Comparison of ENCODE assay signal across 21 cellular contexts in genomic region chr13:35690546-35690945, GRCh38.
DNase-seq lines count a peak whose midpoint lies in the region; ATAC-seq and TF ChIP-seq lines count a peak whose summit lies in the region.
"Had no signal": no experiment of that assay in that cellular context is flagged by ENCODE, and none has a peak within 500 bp of the region (broad histone marks: within the 10 kb centered on the region; RNA-seq: fewer than 3 reads in every experiment).

No MANE protein-coding gene starts in this region.

- no peak overlapping the region for H3K27ac ChIP-seq in ACC112 (ENCODE audit: low read depth, low read length)
- H3K27ac ChIP-seq in RWPE2 (ENCODE audit: poor library complexity, severe bottlenecking): no peak overlapping the region
- no peak overlapping the region for H3K27ac ChIP-seq in right cardiac atrium (ENCODE audit: low read length)
- no peak overlapping the region for H3K27ac ChIP-seq in OCI-LY7 (ENCODE audit: low read depth, low read length, poor library complexity, severe bottlenecking)
- H3K27ac ChIP-seq: Peyer's patch, WERI-Rb-1 had no signal

- intact Hi-C loops in right cardiac atrium (cut with DNase I): no loop called here
- intact Hi-C loops in OCI-LY7 (cut with micrococcal nuclease; ENCODE audit: unreplicated experiment): no loop called here
- intact Hi-C loops in natural killer cell (cut with micrococcal nuclease): no loop called here

- DNase-seq in RWPE2 (ENCODE audit: low spot score) (no peak), epithelial cell of esophagus (ENCODE audit: low read depth) (peak; percentile 78), right cardiac atrium (no peak), OCI-LY7 (ENCODE audit: low spot score) (no peak), NCI-H2081 treated with DMSO at 0.1 percent for 48 hours (lab: John Stamatoyannopoulos, UW) (no peak), natural killer cell (no peak)
- DNase-seq: 8988T; activated gamma-delta T cell; dermis blood vessel endothelial cell; DMS153; NCI-H1048; NCI-H774; Peyer's patch; stimulated activated CD4-positive, alpha-beta T cell treated with anti-CD3 and anti-CD28 coated beads, Interleukin-12 subunit alpha, Interleukin-12 subunit beta, amount 100 ng/mL, for 4 hours; stimulated activated naive CD4-positive, alpha-beta T cell; T-cell; trophoblast cell; WERI-Rb-1 had no signal

- H3K36me3 ChIP-seq in ACC112 (ENCODE audit: insufficient read depth, low read length) (no peaks in the 10 kb centered on the region), RWPE2 (ENCODE audit: low read depth) (no peaks in the 10 kb centered on the region), OCI-LY7 (ENCODE audit: insufficient read depth, low read length) (no peaks in the 10 kb centered on the region)
- H3K36me3 ChIP-seq: Peyer's patch, WERI-Rb-1 had no signal

- POLR2A ChIA-PET in OCI-LY7 (lab: Charles Lee): interaction anchor here (0.6 to 0.7 kb wide), 2 partner anchors 511 to 939 kb away, joined by 3 to 8 read pairs; no protein-coding TSS in a partner anchor

- H3K9me2 ChIP-seq in OCI-LY7 (ENCODE audit: insufficient read depth, low read length): no peaks in the 10 kb centered on the region

- H2AFZ ChIP-seq in ACC112 (ENCODE audit: low read length, unreplicated experiment) (peak overlapping the region; percentile 11), OCI-LY7 (ENCODE audit: low read length) (no peak overlapping the region)

- peak overlapping the region; percentile 35; the same call in 1 of the 2 replicates for H3K4me3 ChIP-seq in ACC112 (ENCODE audit: low read depth, low read length)
- no peak overlapping the region for H3K4me3 ChIP-seq in RWPE2 (ENCODE audit: severe bottlenecking)
- H3K4me3 ChIP-seq in epithelial cell of esophagus (ENCODE audit: low read length): no peak overlapping the region
- H3K4me3 ChIP-seq in right cardiac atrium (ENCODE audit: low read length): no peak overlapping the region
- H3K4me3 ChIP-seq in OCI-LY7 (ENCODE audit: low read depth, low read length, poor library complexity, severe bottlenecking): no peak overlapping the region
- H3K4me3 ChIP-seq: Peyer's patch had no signal

- H3K27ac Mint-ChIP-seq in natural killer cell: no peak overlapping the region
- H3K27ac Mint-ChIP-seq: CD14-positive monocyte, T-cell had no signal

- no peaks in the 10 kb centered on the region for H3K9me3 Mint-ChIP-seq in natural killer cell

- no peaks in the 10 kb centered on the region for H3K4me1 Mint-ChIP-seq in natural killer cell
- H3K4me1 Mint-ChIP-seq: CD14-positive monocyte, T-cell had no signal

- no peaks in the 10 kb centered on the region for H3K79me2 ChIP-seq in ACC112 (ENCODE audit: control insufficient read depth, insufficient read depth, low read length, unreplicated experiment)
- H3K79me2 ChIP-seq in OCI-LY7 (ENCODE audit: insufficient read depth, low read depth, low read length): no peaks in the 10 kb centered on the region

- no peaks in the 10 kb centered on the region for H3K27me3 ChIP-seq in ACC112 (ENCODE audit: insufficient read depth, low read length)
- H3K27me3 ChIP-seq in RWPE2 (ENCODE audit: insufficient read depth, poor library complexity, severe bottlenecking): no peaks in the 10 kb centered on the region
- no peaks in the 10 kb centered on the region for H3K27me3 ChIP-seq in right cardiac atrium (ENCODE audit: control insufficient read depth, insufficient read depth)
- H3K27me3 ChIP-seq: Peyer's patch had no signal

- no peaks in the 10 kb centered on the region for H4K20me1 ChIP-seq in OCI-LY7 (ENCODE audit: insufficient read depth, low read length)

- peaks cover 0 to 6% of the 10 kb centered on the region in 2 donors for H3K27me3 Mint-ChIP-seq in natural killer cell (ENCODE audit: low read depth in 2 of 2)
- H3K27me3 Mint-ChIP-seq: T-cell had no signal

- no peak for TF ChIP-seq CTCF in RWPE2 (IDR thresholded peaks at IDR 0.05; ENCODE audit: poor library complexity, severe bottlenecking)
- no peak for TF ChIP-seq CTCF in epithelial cell of esophagus (IDR thresholded peaks at IDR 0.05; ENCODE audit: insufficient read depth, low read depth, low read length, missing control alignments)
- TF ChIP-seq CTCF in OCI-LY7 (conservative IDR thresholded peaks at IDR 0.05; ENCODE audit: low read length): no peak
- no peak for TF ChIP-seq CTCF in natural killer cell (IDR thresholded peaks at IDR 0.05)

- CTCF ChIA-PET in OCI-LY7 (lab: Charles Lee; ENCODE audit: unreplicated experiment): interaction anchor here (0.6 kb wide), 1 partner anchor 24 kb away, joined by 4 read pairs; no protein-coding TSS in a partner anchor

- ATAC-seq in RWPE2 (ENCODE audit: low read depth) (peak; percentile 49; the same call in 2 of the 3 replicates), right cardiac atrium (peak; percentile 40 to 51), HG03571 (IDR thresholded peaks at IDR 0.05; ENCODE audit: unreplicated experiment) (no peak), natural killer cell (no peak)
- ATAC-seq: T-cell had no signal

- WGBS in right cardiac atrium: 23% methylated on average over 4 of the region's 4 CpGs

- no peaks in the 10 kb centered on the region for H3K9me3 ChIP-seq in RWPE2 (ENCODE audit: severe bottlenecking)
- no peaks in the 10 kb centered on the region for H3K9me3 ChIP-seq in right cardiac atrium (ENCODE audit: control insufficient read depth, low read length)
- H3K9me3 ChIP-seq in OCI-LY7 (ENCODE audit: low read length): no peaks in the 10 kb centered on the region
- H3K9me3 ChIP-seq: Peyer's patch had no signal

- no peak overlapping the region for H3K4me3 Mint-ChIP-seq in natural killer cell
- H3K4me3 Mint-ChIP-seq: CD14-positive monocyte, T-cell had no signal

- H3K4me2 ChIP-seq in OCI-LY7 (ENCODE audit: low read length): no peak overlapping the region

- H3K36me3 Mint-ChIP-seq in natural killer cell: no peaks in the 10 kb centered on the region
- H3K36me3 Mint-ChIP-seq: CD14-positive monocyte, T-cell had no signal

- H3K4me1 ChIP-seq in ACC112 (ENCODE audit: control insufficient read depth, insufficient read depth, low read length, unreplicated experiment) (no peaks in the 10 kb centered on the region), RWPE2 (ENCODE audit: insufficient read depth, poor library complexity, severe bottlenecking) (no peaks in the 10 kb centered on the region), right cardiac atrium (ENCODE audit: control insufficient read depth, insufficient read depth, low read length) (no peaks in the 10 kb centered on the region), OCI-LY7 (ENCODE audit: insufficient read depth, low read length, poor library complexity, severe bottlenecking) (no peaks in the 10 kb centered on the region)
- H3K4me1 ChIP-seq: Peyer's patch had no signal

- no TSS peak for BruUV-seq in OCI-LY7 (replicated peaks; lab: Mats Ljungman, UMichigan)

Comparison
In these comparisons a context has a peak if more than half of its experiments do, and no peak if none do; other contexts are left out.
1. ATAC-seq: peak in RWPE2 (single experiment) and right cardiac atrium (2 of 2); none in HG03571 (single experiment) and natural killer cell (0 of 3).